Comparison of ENCODE assay signal across 8 cellular contexts in the genomic region with DNA sequence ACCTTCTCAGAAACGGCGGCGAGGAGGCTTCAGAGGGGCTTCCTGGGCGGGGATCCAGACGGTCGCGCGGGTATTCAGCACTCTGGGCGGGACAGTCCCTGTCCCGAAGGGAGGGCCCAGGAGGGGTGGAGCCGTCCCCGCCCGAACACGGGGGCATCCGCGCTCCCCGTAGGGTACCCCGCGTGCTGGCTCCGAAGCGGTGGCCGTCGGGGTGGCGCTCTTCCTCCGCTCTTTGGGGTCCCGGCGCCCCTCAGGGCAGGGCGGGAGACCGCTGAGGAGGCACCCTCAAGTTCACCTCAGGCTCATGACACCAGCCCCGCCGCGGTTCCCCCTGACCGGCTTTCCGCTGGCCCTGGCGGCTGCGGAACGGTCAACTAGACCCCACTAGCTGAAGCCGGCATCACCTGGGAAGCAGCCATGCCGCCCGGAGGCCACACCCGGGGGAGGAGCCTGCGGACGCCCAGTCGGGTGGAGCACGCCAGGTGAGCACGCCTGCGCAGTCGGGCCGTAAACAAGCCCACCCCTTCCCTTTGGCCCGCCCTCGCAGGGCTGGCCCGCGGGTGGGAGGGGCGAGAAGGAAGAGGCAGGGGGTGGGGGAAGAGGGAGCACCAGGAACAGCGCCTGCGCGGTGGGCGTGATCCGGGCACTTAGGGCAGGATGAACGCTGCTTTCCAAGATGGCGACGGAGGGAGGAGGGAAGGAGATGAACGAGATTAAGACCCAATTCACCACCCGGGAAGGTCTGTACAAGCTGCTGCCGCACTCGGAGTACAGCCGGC. TPM values are rescaled to one million over a fixed set of nuclear protein-coding genes. Genes with fewer than 3 reads are reported as not detected.
DNase-seq lines count a peak whose midpoint lies in the region; ATAC-seq and TF ChIP-seq lines count a peak whose summit lies in the region.

Gene WDR20, plus strand, starts transcription at position 650 of the 779 bp plus-strand sequence. Its CDS starts 27 bp downstream, at position 677.

- no peak for TF ChIP-seq EP300 in ovary (IDR thresholded peaks at IDR 0.05)

- no peaks in the 10 kb centered on the region for H3K27me3 Mint-ChIP-seq in activated naive CD8-positive, alpha-beta T cell

- DNase-seq in GM12865 (ENCODE audit: low read depth), result peak; percentile 99
- DNase-seq in NCI-H1105 (lab: John Stamatoyannopoulos, UW), result peak; percentile 98
- DNase-seq in SKM-1 treated with dmso at 0.1 percent for 144 hours (lab: John Stamatoyannopoulos, UW; ENCODE audit: unreplicated experiment), result peak; percentile 74
- DNase-seq in head of caudate nucleus, result peak; percentile 94 to 100 (median 98)
- peak; percentile 97 to 98 (median 98) for DNase-seq in ovary
- peak; percentile 98 to 99 for DNase-seq in thyroid gland

- peaks cover 1% of the 10 kb centered on the region for H3K36me3 Mint-ChIP-seq in activated naive CD8-positive, alpha-beta T cell

- TF ChIP-seq CTCF in GM12865 (IDR thresholded peaks at IDR 0.05; ENCODE audit: insufficient read depth, low read depth, low read length, missing control alignments) (no peak), ovary (IDR thresholded peaks at IDR 0.05) (peak in 1 of 3 donors; percentile 12), thyroid gland (IDR thresholded peaks at IDR 0.05) (no peak)

- H3K27me3 ChIP-seq in ovary (no peaks in the 10 kb centered on the region), thyroid gland (no peaks in the 10 kb centered on the region)

- H3K27ac ChIP-seq in ovary (peak within 1 kb of the TSS; percentile 80 to 84), thyroid gland (peak within 1 kb of the TSS; percentile 68 to 87 (median 81))

- peak within 1 kb of the TSS; percentile 97 for H3K4me3 Mint-ChIP-seq in activated naive CD8-positive, alpha-beta T cell

- H3K9me3 ChIP-seq in ovary, result no peaks in the 10 kb centered on the region
- H3K9me3 ChIP-seq in thyroid gland, result no peaks in the 10 kb centered on the region

- no peaks in the 10 kb centered on the region for H3K36me3 ChIP-seq in ovary
- no peaks in the 10 kb centered on the region for H3K36me3 ChIP-seq in thyroid gland

- intact Hi-C loops in head of caudate nucleus (cut with DNase I) (loop anchor here (5.0 to 10.0 kb wide), 2 partner anchors 75 to 168 kb away; partner anchors contain the start of gene MOK), ovary (cut with DNase I) (no loop called here), thyroid gland (cut with DNase I) (no loop called here)

- peak within 1 kb of the TSS; percentile 94 for H3K27ac Mint-ChIP-seq in activated naive CD8-positive, alpha-beta T cell

- H3K4me1 ChIP-seq in ovary (ENCODE audit: insufficient read depth) (peaks cover 3% of the 10 kb centered on the region), thyroid gland (peaks cover 6 to 16% of the 10 kb centered on the region in 2 donors)

- H3K9me3 Mint-ChIP-seq in activated naive CD8-positive, alpha-beta T cell (ENCODE audit: low read depth), result no peaks in the 10 kb centered on the region

- H3K4me3 ChIP-seq in GM12865 (ENCODE audit: low read depth, low read length), result peak within 1 kb of the TSS; percentile 99
- H3K4me3 ChIP-seq in ovary, result peak within 1 kb of the TSS; percentile 67
- H3K4me3 ChIP-seq in thyroid gland (replicated peaks in 1 of 3), result peak within 1 kb of the TSS; percentile 83 to 96 (median 89)

- peak; percentile 3 for TF ChIP-seq POLR2A in ovary (IDR thresholded peaks at IDR 0.05)
- peak in 1 of 2 donors; percentile 76 for TF ChIP-seq POLR2A in thyroid gland (IDR thresholded peaks at IDR 0.05)

- 1% methylated on average over 42 to 67 of the region's 67 CpGs for WGBS in ovary, 3 donors
- WGBS in thyroid gland, 2 donors, result 0 to 1% methylated on average over 5 to 31 of the region's 67 CpGs

- H3K4me1 Mint-ChIP-seq in activated naive CD8-positive, alpha-beta T cell (ENCODE audit: low read depth), result peaks cover 30% of the 10 kb centered on the region

- peak; percentile 97 for ATAC-seq in HG02642 (IDR thresholded peaks at IDR 0.05; ENCODE audit: poor library complexity, unreplicated experiment)

RNA-seq across cellular contexts. Expression of gene WDR20, which starts in this region (rescaled TPM):
- 10 to 100 TPM; 15.5 to 42.2 (median 36.4) TPM for total RNA-seq in ovary
- 10 to 100 TPM; 13.4 to 19.5 TPM for polyA plus RNA-seq in ovary
- total RNA-seq in thyroid gland, result 10 to 100 TPM; 27.1 to 48.8 (median 37.6) TPM

Comparison
In these comparisons a context has a peak if more than half of its experiments do, and no peak if none do; other contexts are left out.
1. Peak in every context shown above with its lines: DNase-seq, ATAC-seq, H3K4me3 ChIP-seq and H3K27ac ChIP-seq.